35 cellular contexts compared by ENCODE assay signal in genomic region chr4:58188313-58188712, GRCh38.
A peak's percentile ranks its signal among the peaks of the same experiment; 100 is the strongest.
DNase-seq lines count a peak whose midpoint lies in the region; ATAC-seq, FAIRE-seq and TF ChIP-seq lines count a peak whose summit lies in the region.
"Had no signal": no experiment of that assay in that cellular context is flagged by ENCODE, and none has a peak within 500 bp of the region (broad histone marks: within the 10 kb centered on the region; RNA-seq: fewer than 3 reads in every experiment).

No MANE protein-coding gene starts in this region.

- H3K9ac ChIP-seq in endodermal cell (ENCODE audit: extremely low read depth, low read length, poor library complexity, severe bottlenecking) (no peak overlapping the region), neural cell (ENCODE audit: low read length) (no peak overlapping the region)
- H3K9ac ChIP-seq: BLaER1; BLaER1 treated with 17β-estradiol and CSF1 and Interleukin-3, amounts not matched to agents 10 nM and 100 nM had no signal

- TF ChIP-seq EP300 in neural cell (conservative IDR thresholded peaks at IDR 0.05; ENCODE audit: poor library complexity, severe bottlenecking): peak; percentile 83

- peak; percentile 68 for FAIRE-seq in D721Med (lab: Jason Lieb, UNC)
- peak; percentile 30 for FAIRE-seq in urothelium cell line (lab: Jason Lieb, UNC)
- no peak for FAIRE-seq in RCC 7860 (lab: Jason Lieb, UNC)
- FAIRE-seq: A549 had no signal

- WGBS in endodermal cell (ENCODE audit: insufficient coverage in 1 of 2, insufficient read length in 1 of 2), 2 experiments: 95 to 96% methylated on average over 3 to 4 of the region's 4 CpGs

- H3K4me1 ChIP-seq in endodermal cell (ENCODE audit: control insufficient read depth, insufficient read depth, low read length) (peaks cover 5% of the 10 kb centered on the region), GM23338 (ENCODE audit: insufficient read depth) (no peaks in the 10 kb centered on the region)
- H3K4me1 ChIP-seq: A549; BE2C; BLaER1; BLaER1 treated with 17β-estradiol and CSF1 and Interleukin-3, amounts not matched to agents 10 nM and 100 nM; Caco-2 had no signal

- H3K27me3 Mint-ChIP-seq in endodermal cell (ENCODE audit: insufficient read depth) (no peaks in the 10 kb centered on the region), GM23338 (ENCODE audit: insufficient read depth, low read depth, poor library complexity) (peaks cover 2% of the 10 kb centered on the region)
- H3K27me3 Mint-ChIP-seq: B cell; CD4-positive, alpha-beta memory T cell; CD4-positive, alpha-beta T cell; CD4-positive, CD25-positive, alpha-beta regulatory T cell; CD8-positive, alpha-beta memory T cell had no signal

- H3F3A ChIP-seq in neural cell (ENCODE audit: insufficient read depth, low read length, poor library complexity, severe bottlenecking) (no peaks in the 10 kb centered on the region), GM23338 (replicated peaks; ENCODE audit: low read depth) (no peaks in the 10 kb centered on the region)

- H3K27ac Mint-ChIP-seq in endodermal cell: no peak overlapping the region
- H3K27ac Mint-ChIP-seq in GM23338: no peak overlapping the region
- H3K27ac Mint-ChIP-seq: B cell; CD14-positive monocyte; CD4-positive, alpha-beta memory T cell; CD4-positive, alpha-beta T cell; CD4-positive, CD25-positive, alpha-beta regulatory T cell; CD8-positive, alpha-beta memory T cell; CD8-positive, alpha-beta T cell had no signal

- H3K36me3 ChIP-seq in endodermal cell (ENCODE audit: control insufficient read depth, insufficient read depth, low read length): no peaks in the 10 kb centered on the region
- H3K36me3 ChIP-seq in neural cell (ENCODE audit: insufficient read depth, low read length): no peaks in the 10 kb centered on the region
- no peaks in the 10 kb centered on the region for H3K36me3 ChIP-seq in GM23338 (ENCODE audit: insufficient read depth)
- H3K36me3 ChIP-seq: BE2C; BLaER1; BLaER1 treated with 17β-estradiol and CSF1 and Interleukin-3, amounts not matched to agents 10 nM and 100 nM had no signal

- H3K4me3 ChIP-seq in endodermal cell (ENCODE audit: low read length) (peak overlapping the region; percentile 10), neural cell (ENCODE audit: low read length) (no peak overlapping the region), GM23338 (no peak overlapping the region)
- H3K4me3 ChIP-seq: A549; BLaER1; BLaER1 treated with 17β-estradiol and CSF1 and Interleukin-3, amounts not matched to agents 10 nM and 100 nM had no signal

- no peak overlapping the region for H3K4me2 ChIP-seq in neural cell (ENCODE audit: low read length)
- no peak overlapping the region for H3K4me2 ChIP-seq in GM23338
- H3K4me2 ChIP-seq: A549; BLaER1; BLaER1 treated with 17β-estradiol and CSF1 and Interleukin-3, amounts not matched to agents 10 nM and 100 nM had no signal

- no peak for TF ChIP-seq CTCF in D721Med (IDR thresholded peaks at IDR 0.05; ENCODE audit: insufficient read depth, missing control alignments)
- TF ChIP-seq CTCF in endodermal cell (conservative IDR thresholded peaks at IDR 0.05): no peak
- no peak for TF ChIP-seq CTCF in neural cell (IDR thresholded peaks at IDR 0.05; ENCODE audit: poor library complexity, severe bottlenecking)
- TF ChIP-seq CTCF in GM23338 (conservative IDR thresholded peaks at IDR 0.05; ENCODE audit: low read depth in 2 of 2): no peak

- peaks cover 68% of the 10 kb centered on the region for H3K9me3 ChIP-seq in endodermal cell (ENCODE audit: control insufficient read depth, low read length)
- no peaks in the 10 kb centered on the region for H3K9me3 ChIP-seq in neural cell (ENCODE audit: low read length)
- H3K9me3 ChIP-seq: A549, BE2C had no signal

- no peak for ATAC-seq in GM23338
- ATAC-seq: A549; CD8-positive, alpha-beta T cell had no signal

- H3K9me2 ChIP-seq in neural cell (ENCODE audit: insufficient read depth, low read length): no peaks in the 10 kb centered on the region
- H3K9me2 ChIP-seq in GM23338 (ENCODE audit: insufficient read depth): no peaks in the 10 kb centered on the region; the same call in 1 of the 2 replicates

- H3K9me3 Mint-ChIP-seq in endodermal cell: peaks cover 49% of the 10 kb centered on the region
- peaks cover 16% of the 10 kb centered on the region for H3K9me3 Mint-ChIP-seq in GM23338

- TF ChIP-seq RAD21 in neural cell (conservative IDR thresholded peaks at IDR 0.05): no peak

- H2AFZ ChIP-seq in neural cell (ENCODE audit: low read depth, low read length) (no peak overlapping the region), GM23338 (no peak overlapping the region)

- H3K79me2 ChIP-seq in neural cell (replicated peaks; ENCODE audit: insufficient read depth, low read length) (no peaks in the 10 kb centered on the region), GM23338 (replicated peaks; ENCODE audit: insufficient read depth) (no peaks in the 10 kb centered on the region)

- DNase-seq in D721Med (ENCODE audit: insufficient read length, low spot score): no peak
- DNase-seq in endodermal cell: no peak
- no peak for DNase-seq in urothelium cell line (ENCODE audit: low spot score)
- DNase-seq in cerebellar cortex (ENCODE audit: low spot score): no peak
- no peak for DNase-seq in GM23338 (ENCODE audit: low spot score)
- DNase-seq in RCC 7860 (ENCODE audit: low spot score): no peak
- DNase-seq in AG08396 (ENCODE audit: low spot score): no peak
- DNase-seq: 8988T; ACHN; AML-193; BE2C; C1 segment of cervical spinal cord; Caco-2; Calu3; CD4-positive, alpha-beta memory T cell; CD4-positive, alpha-beta T cell; CD4-positive, CD25-positive, alpha-beta regulatory T cell; CD8-positive, alpha-beta memory T cell; CD8-positive, alpha-beta T cell; COR-L47; DMS 273 treated with DMSO at 0.1 percent for 48 hours; DMS153; DMS53; DMS79; DMS79 treated with DMSO at 0.1 percent for 48 hours; DND-41; EL had no signal

- H3K36me3 Mint-ChIP-seq in endodermal cell (ENCODE audit: low read depth) (peaks cover 25% of the 10 kb centered on the region), GM23338 (ENCODE audit: low read depth) (peaks cover 18% of the 10 kb centered on the region)
- H3K36me3 Mint-ChIP-seq: CD14-positive monocyte; CD4-positive, alpha-beta memory T cell; CD4-positive, CD25-positive, alpha-beta regulatory T cell; CD8-positive, alpha-beta memory T cell; CD8-positive, alpha-beta T cell had no signal

- H3K27ac ChIP-seq in endodermal cell (ENCODE audit: low read depth, low read length): no peak overlapping the region
- H3K27ac ChIP-seq in neural cell (ENCODE audit: low read length): peak overlapping the region; percentile 17
- no peak overlapping the region for H3K27ac ChIP-seq in GM23338 (ENCODE audit: low read depth)
- H3K27ac ChIP-seq: 22Rv1; A549; BLaER1; BLaER1 treated with 17β-estradiol and CSF1 and Interleukin-3, amounts not matched to agents 10 nM and 100 nM; C4-2B had no signal

- H3K4me3 Mint-ChIP-seq in endodermal cell: no peak overlapping the region
- H3K4me3 Mint-ChIP-seq in GM23338: no peak overlapping the region
- H3K4me3 Mint-ChIP-seq: B cell; CD14-positive monocyte; CD4-positive, alpha-beta memory T cell; CD4-positive, alpha-beta T cell; CD4-positive, CD25-positive, alpha-beta regulatory T cell; CD8-positive, alpha-beta memory T cell; CD8-positive, alpha-beta T cell had no signal

- H4K20me1 ChIP-seq in neural cell (ENCODE audit: insufficient read depth) (no peaks in the 10 kb centered on the region), GM23338 (replicated peaks; ENCODE audit: insufficient read depth) (no peaks in the 10 kb centered on the region)
- H4K20me1 ChIP-seq: BLaER1; BLaER1 treated with 17β-estradiol and CSF1 and Interleukin-3, amounts not matched to agents 10 nM and 100 nM had no signal

- H3K27me3 ChIP-seq in endodermal cell (ENCODE audit: control insufficient read depth, insufficient read depth, low read length, poor library complexity, severe bottlenecking) (no peaks in the 10 kb centered on the region), neural cell (ENCODE audit: insufficient read depth, low read depth, low read length) (no peaks in the 10 kb centered on the region), GM23338 (ENCODE audit: insufficient read depth) (no peaks in the 10 kb centered on the region)
- H3K27me3 ChIP-seq: BE2C; BLaER1; BLaER1 treated with 17β-estradiol and CSF1 and Interleukin-3, amounts not matched to agents 10 nM and 100 nM had no signal

- H3K4me1 Mint-ChIP-seq in endodermal cell (peaks cover 22% of the 10 kb centered on the region), GM23338 (peaks cover 10% of the 10 kb centered on the region)
- H3K4me1 Mint-ChIP-seq: B cell; CD14-positive monocyte; CD4-positive, alpha-beta memory T cell; CD4-positive, CD25-positive, alpha-beta regulatory T cell; CD8-positive, alpha-beta memory T cell had no signal

TF ChIP-seq in neural cell, 6 proteins besides CTCF, POLR2A, EP300 and RAD21:
- TF ChIP-seq SMC3 (conservative IDR thresholded peaks at IDR 0.05; ENCODE audit: poor library complexity) (no peak), POLR2AphosphoS5 (IDR thresholded peaks at IDR 0.05) (peak; percentile 52), EZH2 (IDR thresholded peaks at IDR 0.05; ENCODE audit: borderline replicate concordance, insufficient read depth, low read length, poor library complexity, severe bottlenecking) (no peak)
